ENCODE assay signal across 12 cellular contexts in genomic region chr1:217322834-217323233, GRCh38.
A peak's percentile ranks its signal among the peaks of the same experiment; 100 is the strongest.
DNase-seq lines count a peak whose midpoint lies in the region; ATAC-seq, FAIRE-seq and TF ChIP-seq lines count a peak whose summit lies in the region.
"Had no signal": no experiment of that assay in that cellular context is flagged by ENCODE, and none has a peak within 500 bp of the region (broad histone marks: within the 10 kb centered on the region; RNA-seq: fewer than 3 reads in every experiment).

No MANE protein-coding gene starts in this region.

- H3K4me1 ChIP-seq in GM12878 (ENCODE audit: control insufficient read depth, insufficient read depth, low read length), result peaks cover 11% of the 10 kb centered on the region
- no peaks in the 10 kb centered on the region for H3K4me1 ChIP-seq in CD8-positive, alpha-beta memory T cell (ENCODE audit: insufficient read depth, low read length)

- DNase-seq in GM12878 (ENCODE audit: low read depth, low spot score) (peak; percentile 28), CD14-positive monocyte (ENCODE audit: low spot score) (no peak), glutamatergic neuron (no peak)
- DNase-seq in CD8-positive, alpha-beta memory T cell, result no peak
- DNase-seq in effector memory CD8-positive, alpha-beta T cell, result no peak
- DNase-seq: activated CD4-positive, alpha-beta T cell treated with anti-CD3 and anti-CD28 coated beads, Interleukin-2, amount 50 U/mL, for 4 hours; Calu3; NCI-H1436 had no signal

- H3K27me3 Mint-ChIP-seq in CD14-positive monocyte (ENCODE audit: low read depth in 3 of 3) (peaks cover 0 to 2% (median 0%) of the 10 kb centered on the region in 3 donors), glutamatergic neuron (ENCODE audit: unreplicated experiment) (no peaks in the 10 kb centered on the region)
- peaks cover 0 to 1% of the 10 kb centered on the region in 2 donors for H3K27me3 Mint-ChIP-seq in CD8-positive, alpha-beta memory T cell
- no peaks in the 10 kb centered on the region for H3K27me3 Mint-ChIP-seq in effector memory CD8-positive, alpha-beta T cell

- TF ChIP-seq CTCF in GM12878 (IDR thresholded peaks at IDR 0.05 in 2 of 3, conservative IDR thresholded peaks at IDR 0.05 in 1 of 3; ENCODE audit: control insufficient read depth in 2 of 3, extremely low read depth in 1 of 3, insufficient read depth in 1 of 3, low read depth in 3 of 3, low read length in 3 of 3) (no peak), CD14-positive monocyte (IDR thresholded peaks at IDR 0.05) (no peak), glutamatergic neuron (IDR thresholded peaks at IDR 0.05; ENCODE audit: partially characterized antibody, unreplicated experiment) (no peak)

- no peaks in the 10 kb centered on the region for H3K9me3 ChIP-seq in GM12878 (replicated peaks; ENCODE audit: control insufficient read depth, insufficient read depth, low read length)
- no peaks in the 10 kb centered on the region for H3K9me3 ChIP-seq in CD8-positive, alpha-beta memory T cell (ENCODE audit: low read length)
- H3K9me3 ChIP-seq: thoracic aorta had no signal

- no peak overlapping the region for H3K9ac ChIP-seq in GM12878 (ENCODE audit: control insufficient read depth, insufficient read depth, low read length)

- no peak overlapping the region for H3K27ac ChIP-seq in GM12878 (ENCODE audit: control insufficient read depth, insufficient read depth)
- H3K27ac ChIP-seq in CD8-positive, alpha-beta memory T cell (ENCODE audit: low read depth, low read length), result no peak overlapping the region
- H3K27ac ChIP-seq: thoracic aorta had no signal

- SMC1A ChIA-PET in GM12878 (lab: Charles Lee; ENCODE audit: uncharacterized antibody, unreplicated experiment), result interaction anchor here (0.6 to 1.0 kb wide), 3 partner anchors 10 to 632 kb away, joined by 3 to 4 read pairs (median 3); no protein-coding TSS in a partner anchor

- RAD21 ChIA-PET in GM12878 (lab: Charles Lee; ENCODE audit: unreplicated experiment), result interaction anchor here (1.3 kb wide), 1 partner anchor 8 kb away, joined by 3 read pairs; no protein-coding TSS in a partner anchor

- no peak overlapping the region for H3K4me3 ChIP-seq in GM12878
- H3K4me3 ChIP-seq in CD8-positive, alpha-beta memory T cell (ENCODE audit: low read length), result no peak overlapping the region
- H3K4me3 ChIP-seq: thoracic aorta had no signal

- H3K4me2 ChIP-seq in GM12878 (ENCODE audit: control insufficient read depth, insufficient read depth), result peak overlapping the region; percentile 44; the same call in 1 of the 2 replicates

- no peak for TF ChIP-seq RAD21 in GM12878 (IDR thresholded peaks at IDR 0.05; ENCODE audit: insufficient read depth, low read depth, low read length)

- intact Hi-C loops in GM12878 (cut with micrococcal nuclease; ENCODE audit: unreplicated experiment), result loop anchor here (10.0 kb wide), 1 partner anchor 342 kb away; no protein-coding TSS in a partner anchor
- intact Hi-C loops in CD14-positive monocyte (cut with micrococcal nuclease), result no loop called here

- no peaks in the 10 kb centered on the region for H3K36me3 ChIP-seq in GM12878 (ENCODE audit: control insufficient read depth in 2 of 2, insufficient read depth in 2 of 2, low read length in 1 of 2)
- no peaks in the 10 kb centered on the region for H3K36me3 ChIP-seq in CD8-positive, alpha-beta memory T cell (ENCODE audit: insufficient read depth, low read length)
- H3K36me3 ChIP-seq: thoracic aorta had no signal

- POLR2A ChIA-PET in GM12878 (lab: Charles Lee), result no interaction called here
- POLR2A ChIA-PET in CD8-positive, alpha-beta memory T cell (lab: Charles Lee), result no interaction called here

- no TSS peak for BruUV-seq in GM12878 (replicated peaks; lab: Mats Ljungman, UMichigan)

- H3K79me2 ChIP-seq in GM12878 (ENCODE audit: control insufficient read depth, insufficient read depth, low read length), result no peaks in the 10 kb centered on the region

- whole genome bisulfite sequencing in GM12878 (ENCODE audit: insufficient coverage, insufficient replicate concordance, low lambda C conversion rate, missing lambda C conversion rate), result 17% methylated on average over 2 of the region's 2 CpGs

- ATAC-seq in GM19023 (IDR thresholded peaks at IDR 0.05; ENCODE audit: unreplicated experiment), result peak; percentile 97
- ATAC-seq in GM21825 (IDR thresholded peaks at IDR 0.05; ENCODE audit: unreplicated experiment), result peak; percentile 100
- ATAC-seq in HG03342 (IDR thresholded peaks at IDR 0.05; ENCODE audit: unreplicated experiment), result peak; percentile 100
- ATAC-seq in GM12878, result peak; percentile 99
- ATAC-seq in effector memory CD8-positive, alpha-beta T cell (replicated peaks), result no peak

- H3K27ac Mint-ChIP-seq in CD14-positive monocyte (peak overlapping the region in 1 of 7 donors; percentile 5), glutamatergic neuron (ENCODE audit: unreplicated experiment) (no peak overlapping the region)
- H3K27ac Mint-ChIP-seq in CD8-positive, alpha-beta memory T cell, result no peak overlapping the region
- H3K27ac Mint-ChIP-seq in effector memory CD8-positive, alpha-beta T cell, result no peak overlapping the region

- in situ Hi-C loops in GM12878 (cut with MboI), result no loop called here

- peak; percentile 97 for FAIRE-seq in GM12878 (lab: Jason Lieb, UNC)

- H3K4me1 Mint-ChIP-seq in CD14-positive monocyte (no peaks in the 10 kb centered on the region), glutamatergic neuron (ENCODE audit: low read depth, unreplicated experiment) (no peaks in the 10 kb centered on the region)
- H3K4me1 Mint-ChIP-seq in CD8-positive, alpha-beta memory T cell, result no peaks in the 10 kb centered on the region
- H3K4me1 Mint-ChIP-seq in effector memory CD8-positive, alpha-beta T cell (ENCODE audit: low read depth in 2 of 2), result no peaks in the 10 kb centered on the region

- peaks cover 0 to 3% (median 2%) of the 10 kb centered on the region in 7 donors for H3K9me3 Mint-ChIP-seq in CD14-positive monocyte
- peaks cover 0 to 2% (median 0%) of the 10 kb centered on the region in 5 donors for H3K9me3 Mint-ChIP-seq in CD8-positive, alpha-beta memory T cell
- H3K9me3 Mint-ChIP-seq in effector memory CD8-positive, alpha-beta T cell, result peaks cover 0 to 3% of the 10 kb centered on the region in 2 donors
- H3K9me3 Mint-ChIP-seq in glutamatergic neuron (ENCODE audit: unreplicated experiment), result no peaks in the 10 kb centered on the region

- TF ChIP-seq POLR2A in GM12878 (IDR thresholded peaks at IDR 0.05; ENCODE audit: low read depth, low read length), result no peak

- H2AFZ ChIP-seq in GM12878 (ENCODE audit: control insufficient read depth, low read depth, low read length), result no peak overlapping the region

- TF ChIP-seq EP300 in GM12878 (IDR thresholded peaks at IDR 0.05; ENCODE audit: borderline replicate concordance in 1 of 2, control insufficient read depth in 1 of 2, low read depth in 2 of 2, low read length in 2 of 2), result peak in 1 of 2 experiments; percentile 39; a peak in 1 of 4 replicates

- H3K4me3 Mint-ChIP-seq in CD14-positive monocyte (no peak overlapping the region), glutamatergic neuron (ENCODE audit: unreplicated experiment) (no peak overlapping the region)
- no peak overlapping the region for H3K4me3 Mint-ChIP-seq in CD8-positive, alpha-beta memory T cell
- no peak overlapping the region for H3K4me3 Mint-ChIP-seq in effector memory CD8-positive, alpha-beta T cell

- CTCF ChIA-PET in GM12878 (lab: Yijun Ruan, JAX), result interaction anchor here (1.4 kb wide), 1 partner anchor 11 kb away, joined by 10 read pairs; no protein-coding TSS in a partner anchor
- CTCF ChIA-PET in CD8-positive, alpha-beta memory T cell (lab: Charles Lee), result no interaction called here

- no peaks in the 10 kb centered on the region for H4K20me1 ChIP-seq in GM12878 (ENCODE audit: control insufficient read depth, insufficient read depth)

- no peaks in the 10 kb centered on the region for H3K27me3 ChIP-seq in GM12878 (replicated peaks in 1 of 2; ENCODE audit: control insufficient read depth in 2 of 2, insufficient read depth in 2 of 2, low read length in 1 of 2)
- H3K27me3 ChIP-seq in CD8-positive, alpha-beta memory T cell (ENCODE audit: insufficient read depth, low read length, poor library complexity, severe bottlenecking), result no peaks in the 10 kb centered on the region

- H3K36me3 Mint-ChIP-seq in CD14-positive monocyte, result no peaks in the 10 kb centered on the region
- H3K36me3 Mint-ChIP-seq in CD8-positive, alpha-beta memory T cell, result no peaks in the 10 kb centered on the region
- no peaks in the 10 kb centered on the region for H3K36me3 Mint-ChIP-seq in effector memory CD8-positive, alpha-beta T cell (ENCODE audit: insufficient read depth)
- no peaks in the 10 kb centered on the region for H3K36me3 Mint-ChIP-seq in glutamatergic neuron (ENCODE audit: unreplicated experiment)

TF ChIP-seq in GM12878, 131 proteins besides CTCF, POLR2A, EP300 and RAD21 (continues in another document):
- TF ChIP-seq ZNF274 (IDR thresholded peaks at IDR 0.05; ENCODE audit: insufficient read depth, insufficient read length) (no peak), MEF2A (IDR thresholded peaks at IDR 0.05; ENCODE audit: insufficient read depth, low read depth, low read length) (no peak), RUNX3 (IDR thresholded peaks at IDR 0.05; ENCODE audit: low read length) (peak; percentile 34), MLLT1 (IDR thresholded peaks at IDR 0.05) (no peak), SIX5 (IDR thresholded peaks at IDR 0.05; ENCODE audit: low read depth, low read length, severe bottlenecking) (no peak)
- TF ChIP-seq, protein P1, sequence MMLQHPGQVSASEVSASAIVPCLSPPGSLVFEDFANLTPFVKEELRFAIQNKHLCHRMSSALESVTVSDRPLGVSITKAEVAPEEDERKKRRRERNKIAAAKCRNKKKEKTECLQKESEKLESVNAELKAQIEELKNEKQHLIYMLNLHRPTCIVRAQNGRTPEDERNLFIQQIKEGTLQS (IDR thresholded peaks at IDR 0.05; ENCODE audit: borderline replicate concordance, extremely low read depth, low read depth, low read length), result no peak
